Comparison of ENCODE assay signal across 1 cellular context in the genomic region with DNA sequence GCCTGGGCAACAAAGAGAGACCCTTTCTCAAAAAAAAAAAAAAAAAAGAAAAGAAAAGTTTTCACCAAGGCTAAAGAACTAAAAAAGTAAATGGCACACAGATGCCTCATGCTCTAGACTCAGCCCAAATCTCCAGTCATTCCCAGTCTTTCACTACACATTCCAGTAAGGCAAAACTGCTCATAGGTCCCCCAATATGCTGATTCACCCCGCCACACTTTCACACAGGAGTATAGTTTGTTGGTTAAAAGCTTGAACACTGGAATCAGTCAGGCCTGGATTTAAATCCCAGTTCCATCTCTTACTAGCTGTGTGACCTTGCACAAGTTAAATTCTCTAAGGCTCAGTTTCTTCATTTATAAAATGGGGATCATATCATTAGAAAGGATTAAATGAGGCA.
TF ChIP-seq lines count a peak whose summit lies in the region.

No MANE protein-coding gene starts in this region.

TF ChIP-seq in HCT116, 20 proteins besides CTCF, POLR2A, EP300 and RAD21 (continued from another document):
- TF ChIP-seq, protein P1, sequence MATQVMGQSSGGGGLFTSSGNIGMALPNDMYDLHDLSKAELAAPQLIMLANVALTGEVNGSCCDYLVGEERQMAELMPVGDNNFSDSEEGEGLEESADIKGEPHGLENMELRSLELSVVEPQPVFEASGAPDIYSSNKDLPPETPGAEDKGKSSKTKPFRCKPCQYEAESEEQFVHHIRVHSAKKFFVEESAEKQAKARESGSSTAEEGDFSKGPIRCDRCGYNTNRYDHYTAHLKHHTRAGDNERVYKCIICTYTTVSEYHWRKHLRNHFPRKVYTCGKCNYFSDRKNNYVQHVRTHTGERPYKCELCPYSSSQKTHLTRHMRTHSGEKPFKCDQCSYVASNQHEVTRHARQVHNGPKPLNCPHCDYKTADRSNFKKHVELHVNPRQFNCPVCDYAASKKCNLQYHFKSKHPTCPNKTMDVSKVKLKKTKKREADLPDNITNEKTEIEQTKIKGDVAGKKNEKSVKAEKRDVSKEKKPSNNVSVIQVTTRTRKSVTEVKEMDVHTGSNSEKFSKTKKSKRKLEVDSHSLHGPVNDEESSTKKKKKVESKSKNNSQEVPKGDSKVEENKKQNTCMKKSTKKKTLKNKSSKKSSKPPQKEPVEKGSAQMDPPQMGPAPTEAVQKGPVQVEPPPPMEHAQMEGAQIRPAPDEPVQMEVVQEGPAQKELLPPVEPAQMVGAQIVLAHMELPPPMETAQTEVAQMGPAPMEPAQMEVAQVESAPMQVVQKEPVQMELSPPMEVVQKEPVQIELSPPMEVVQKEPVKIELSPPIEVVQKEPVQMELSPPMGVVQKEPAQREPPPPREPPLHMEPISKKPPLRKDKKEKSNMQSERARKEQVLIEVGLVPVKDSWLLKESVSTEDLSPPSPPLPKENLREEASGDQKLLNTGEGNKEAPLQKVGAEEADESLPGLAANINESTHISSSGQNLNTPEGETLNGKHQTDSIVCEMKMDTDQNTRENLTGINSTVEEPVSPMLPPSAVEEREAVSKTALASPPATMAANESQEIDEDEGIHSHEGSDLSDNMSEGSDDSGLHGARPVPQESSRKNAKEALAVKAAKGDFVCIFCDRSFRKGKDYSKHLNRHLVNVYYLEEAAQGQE (IDR thresholded peaks at IDR 0.05; ENCODE audit: low read depth): no peak
- TF ChIP-seq SP1 (IDR thresholded peaks at IDR 0.05; ENCODE audit: low read depth): no peak
- no peak for TF ChIP-seq SIN3A (IDR thresholded peaks at IDR 0.05; ENCODE audit: low read depth)
- TF ChIP-seq ZFX (IDR thresholded peaks at IDR 0.05): no peak
- TF ChIP-seq ZNF274 (IDR thresholded peaks at IDR 0.05; ENCODE audit: low read depth, low read length): no peak
- TF ChIP-seq YY1 (IDR thresholded peaks at IDR 0.05; ENCODE audit: extremely low read depth, insufficient replicate concordance, low read depth, low read length): no peak
